8 cellular contexts compared by ENCODE assay signal in genomic region chr12:12784911-12785814, GRCh38. TPM values are rescaled to one million over a fixed set of nuclear protein-coding genes. Genes with fewer than 3 reads are reported as not detected.
A peak's percentile ranks its signal among the peaks of the same experiment; 100 is the strongest.
DNase-seq lines count a peak whose midpoint lies in the region; ATAC-seq and TF ChIP-seq lines count a peak whose summit lies in the region.

TSS of gene APOLD1 (plus strand) at chr12:12785659. CDS start at chr12:12785692, 33 bp downstream.

- DNase-seq in SK-N-SH (no peak), ascending aorta (ENCODE audit: low spot score in 2 of 2) (peak in 1 of 2 donors; percentile 71), smooth muscle cell (lab: John Stamatoyannopoulos, UW; ENCODE audit: unreplicated experiment) (no peak), GM03348 (ENCODE audit: low spot score) (no peak)

- WGBS in SK-N-SH (ENCODE audit: low lambda C conversion rate): 91% methylated on average over 14 of the region's 14 CpGs
- WGBS in smooth muscle cell (ENCODE audit: low lambda C conversion rate): 55% methylated on average over 14 of the region's 14 CpGs

- H3K9me3 ChIP-seq in SK-N-SH: no peaks in the 10 kb centered on the region
- H3K9me3 ChIP-seq in ascending aorta: no peaks in the 10 kb centered on the region
- no peaks in the 10 kb centered on the region for H3K9me3 ChIP-seq in iPS-15b (ENCODE audit: control insufficient read depth, insufficient read depth, low read length)
- no peaks in the 10 kb centered on the region for H3K9me3 ChIP-seq in smooth muscle cell (replicated peaks; ENCODE audit: low read depth)

- H3F3A ChIP-seq in SK-N-SH (replicated peaks; ENCODE audit: insufficient read depth): peaks cover 7% of the 10 kb centered on the region
- peaks cover 9% of the 10 kb centered on the region for H3F3A ChIP-seq in smooth muscle cell (ENCODE audit: low read depth)

- no peaks in the 10 kb centered on the region for H3K79me2 ChIP-seq in SK-N-SH (ENCODE audit: insufficient read depth)
- H3K79me2 ChIP-seq in smooth muscle cell (ENCODE audit: low read depth): no peaks in the 10 kb centered on the region

- H3K9me2 ChIP-seq in SK-N-SH: no peaks in the 10 kb centered on the region

- POLR2A ChIA-PET in SK-N-SH (lab: Yijun Ruan, JAX): no interaction called here

- no peak for TF ChIP-seq EP300 in SK-N-SH (IDR thresholded peaks at IDR 0.05; ENCODE audit: borderline replicate concordance in 1 of 2, low read depth in 1 of 2, low read length in 1 of 2)

- H3K27ac ChIP-seq in SK-N-SH (ENCODE audit: low read depth in 2 of 2, low read length in 1 of 2) (peak within 1 kb of the TSS; percentile 49 to 92; a peak in 3 of 4 replicates), ascending aorta (peak within 1 kb of the TSS; percentile 84 to 90), smooth muscle cell (ENCODE audit: low read depth) (peak within 1 kb of the TSS; percentile 19)

- H3K4me1 ChIP-seq in SK-N-SH (ENCODE audit: control insufficient read depth in 1 of 2, insufficient read depth in 2 of 2, low read depth in 1 of 2, low read length in 1 of 2) (peaks cover 0 to 19% of the 10 kb centered on the region in 2 experiments; a peak in 3 of 4 replicates), ascending aorta (peaks cover 3 to 11% of the 10 kb centered on the region in 2 donors), iPS-15b (ENCODE audit: control insufficient read depth, insufficient read depth, low read length) (peaks cover 11% of the 10 kb centered on the region), smooth muscle cell (ENCODE audit: low read depth) (peaks cover 15% of the 10 kb centered on the region)

- H3K4me3 ChIP-seq in SK-N-SH (ENCODE audit: low read depth in 2 of 2, low read length in 1 of 2) (peak within 1 kb of the TSS; percentile 51 to 54), ascending aorta (peak within 1 kb of the TSS; percentile 55 to 74), iPS-15b (ENCODE audit: low read depth, low read length) (peak within 1 kb of the TSS; percentile 67), smooth muscle cell (peak within 1 kb of the TSS; percentile 55)

- intact Hi-C loops in ascending aorta (cut with DNase I): loop anchor here (5.0 to 10.0 kb wide), 5 partner anchors 58 to 430 kb away; no protein-coding TSS in a partner anchor

- H4K20me1 ChIP-seq in SK-N-SH (ENCODE audit: insufficient read depth): no peaks in the 10 kb centered on the region
- no peaks in the 10 kb centered on the region for H4K20me1 ChIP-seq in smooth muscle cell (ENCODE audit: low read depth)

- CTCF ChIA-PET in SK-N-SH (lab: Yijun Ruan, JAX): interaction anchor here (0.8 kb wide), 1 partner anchor 52 kb away, joined by 3 read pairs; no protein-coding TSS in a partner anchor

- TF ChIP-seq CTCF in SK-N-SH (IDR thresholded peaks at IDR 0.05) (no peak), ascending aorta (IDR thresholded peaks at IDR 0.05) (no peak), smooth muscle cell (IDR thresholded peaks at IDR 0.05; ENCODE audit: borderline replicate concordance, insufficient read depth, poor library complexity, severe bottlenecking) (no peak)

- H3K4me2 ChIP-seq in SK-N-SH: peak within 1 kb of the TSS; percentile 82
- peak within 1 kb of the TSS; percentile 87 for H3K4me2 ChIP-seq in smooth muscle cell

- ATAC-seq in SK-N-SH treated with all-trans-retinoic acid at 6 μM for 48 hours (no peak), HG02798 (IDR thresholded peaks at IDR 0.05; ENCODE audit: poor library complexity, unreplicated experiment) (no peak), GM21390 (IDR thresholded peaks at IDR 0.05; ENCODE audit: unreplicated experiment) (no peak)

- H2AFZ ChIP-seq in SK-N-SH (ENCODE audit: low read depth): peak within 1 kb of the TSS; percentile 91
- H2AFZ ChIP-seq in smooth muscle cell (ENCODE audit: low read depth): peak within 1 kb of the TSS; percentile 95

- H3K36me3 ChIP-seq in SK-N-SH (replicated peaks in 1 of 2; ENCODE audit: control insufficient read depth in 1 of 2, insufficient read depth in 2 of 2, low read length in 1 of 2): no peaks in the 10 kb centered on the region
- no peaks in the 10 kb centered on the region for H3K36me3 ChIP-seq in ascending aorta
- no peaks in the 10 kb centered on the region for H3K36me3 ChIP-seq in iPS-15b (ENCODE audit: control insufficient read depth, insufficient read depth, low read length)
- H3K36me3 ChIP-seq in smooth muscle cell (ENCODE audit: low read depth): no peaks in the 10 kb centered on the region

- H3K27me3 ChIP-seq in SK-N-SH (ENCODE audit: insufficient read depth) (no peaks in the 10 kb centered on the region), ascending aorta (no peaks in the 10 kb centered on the region), iPS-15b (ENCODE audit: control insufficient read depth, insufficient read depth, low read length) (peaks cover 44% of the 10 kb centered on the region), smooth muscle cell (ENCODE audit: low read depth) (no peaks in the 10 kb centered on the region)

- peak within 1 kb of the TSS; percentile 60 for H3K9ac ChIP-seq in SK-N-SH
- peak within 1 kb of the TSS; percentile 5 for H3K9ac ChIP-seq in iPS-15b (ENCODE audit: low read depth, low read length)
- peak within 1 kb of the TSS; percentile 29 for H3K9ac ChIP-seq in smooth muscle cell (ENCODE audit: low read depth)

- no peak for TF ChIP-seq RAD21 in SK-N-SH (IDR thresholded peaks at IDR 0.05; ENCODE audit: low read length)

TF ChIP-seq in SK-N-SH, 30 proteins besides CTCF, POLR2A, EP300 and RAD21:
- TF ChIP-seq TAF1 (IDR thresholded peaks at IDR 0.05; ENCODE audit: borderline replicate concordance, low read depth, low read length): no peak
- TF ChIP-seq ELF1 (IDR thresholded peaks at IDR 0.05): no peak
- TF ChIP-seq REST (IDR thresholded peaks at IDR 0.05; ENCODE audit: low read depth, low read length): no peak
- no peak for TF ChIP-seq RCOR1 (IDR thresholded peaks at IDR 0.05; ENCODE audit: low read length)

TF ChIP-seq in SK-N-SH treated with all-trans-retinoic acid at 6 μM for 48 hours, 23 proteins besides CTCF, POLR2A, EP300 and RAD21:
- TF ChIP-seq ARNTL (CRISPR knock-in tag; IDR thresholded peaks at IDR 0.05; ENCODE audit: borderline replicate concordance, low read depth): no peak
- no peak for TF ChIP-seq ESRRG (CRISPR knock-in tag; IDR thresholded peaks at IDR 0.05)
- TF ChIP-seq ZNF565 (CRISPR knock-in tag; conservative IDR thresholded peaks at IDR 0.05; ENCODE audit: low read depth): no peak
- TF ChIP-seq CSDC2 (CRISPR knock-in tag; IDR thresholded peaks at IDR 0.05): no peak

RNA-seq across cellular contexts. Expression of gene APOLD1, which starts in this region (rescaled TPM):
- polyA plus RNA-seq in SK-N-SH (2012; rRNA removed): 1.6 and 1.7 TPM in 2 replicates
- 1.4 TPM in 2 replicates for polyA plus RNA-seq in SK-N-SH (2012; cell fraction: cytosol; rRNA removed)
- polyA plus RNA-seq in SK-N-SH (2012; cell fraction: nucleus; rRNA removed): 3.5 and 4.8 TPM in 2 replicates
- 189 TPM for total RNA-seq in ascending aorta
- total RNA-seq in smooth muscle cell: 0.99 and 2.4 TPM in 2 replicates
- 0.77 and 1.8 TPM in 2 replicates for polyA plus RNA-seq in smooth muscle cell

Comparison
In these comparisons a context has a peak if more than half of its experiments do, and no peak if none do; other contexts are left out.
1. RNA of gene APOLD1 (total RNA-seq): 189 TPM in ascending aorta (single experiment); 0.99 to 2.4 TPM in smooth muscle cell; every median in the first group is over 10 times any median in the second.
2. H3K27ac ChIP-seq: peak in every context shown above with its lines; median percentile 87 in ascending aorta; 70 in SK-N-SH; 19 in smooth muscle cell.
3. H3K9ac ChIP-seq: peak in every context shown above with its lines; median percentile 60 in SK-N-SH; 29 in smooth muscle cell; 5 in iPS-15b.
4. Peak in every context shown above with its lines, with median percentiles within 50 percentile points of each other: H3K4me3 ChIP-seq.